Comparison of ENCODE assay signal across 33 cellular contexts in the genomic region with DNA sequence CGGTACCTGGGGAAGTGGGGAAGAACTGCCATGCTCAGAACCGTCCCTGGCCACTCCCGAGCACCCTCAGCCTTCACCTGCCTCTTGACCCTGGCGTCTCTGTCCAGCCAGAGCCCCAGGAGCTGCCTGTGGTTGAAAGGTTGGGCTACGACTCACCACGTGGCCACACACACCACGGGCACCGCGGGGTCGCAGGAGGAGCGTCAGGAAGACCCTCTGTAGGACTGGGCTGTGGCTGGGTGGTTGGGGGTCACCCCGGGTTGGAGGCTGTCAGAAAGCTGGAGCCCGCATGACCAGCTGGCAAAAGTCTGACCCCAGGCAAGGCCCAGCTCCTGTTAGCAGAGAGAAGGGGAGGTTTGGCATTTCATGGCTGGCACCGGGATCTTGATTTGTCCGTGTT. TPM values are rescaled to one million over a fixed set of nuclear protein-coding genes. Genes with fewer than 3 reads are reported as not detected.
"Had no signal": no experiment of that assay in that cellular context is flagged by ENCODE, and none has a peak within 500 bp of the region (broad histone marks: within the 10 kb centered on the region; RNA-seq: fewer than 3 reads in every experiment).

No MANE protein-coding gene starts in this region.

- H3K4me1 Mint-ChIP-seq: central memory CD8-positive, alpha-beta T cell had no signal

- H3K4me3 Mint-ChIP-seq: activated B cell treated with CpG ODN at 0.5 μM for 24 hours; activated CD4-positive, alpha-beta memory T cell treated with anti-CD3 and anti-CD28 coated beads for 36 hours; activated naive CD4-positive, alpha-beta T cell treated with anti-CD3 and anti-CD28 coated beads for 36 hours; activated T-cell treated with anti-CD3 and anti-CD28 coated beads, Interleukin-2, amount 50 U/mL, for 4 hours; activated T-helper 1 cell treated with anti-CD3 and anti-CD28 coated beads, Interleukin-12 subunit alpha, Interleukin-12 subunit beta, Interleukin-2, Interleukin-4 antibody, amounts not matched to agents 30 ng/mL and 10 ng/mL and 1 ng/mL, durations not matched to agents 14 hours and 24 hours and 36 hours; central memory CD8-positive, alpha-beta T cell had no signal

- H3K4me3 ChIP-seq: cardiac muscle cell, MG63 had no signal

- H3K9me3 Mint-ChIP-seq: activated B cell treated with CpG ODN at 0.5 μM for 24 hours; activated CD4-positive, alpha-beta memory T cell treated with anti-CD3 and anti-CD28 coated beads for 36 hours; activated naive CD4-positive, alpha-beta T cell treated with anti-CD3 and anti-CD28 coated beads for 36 hours; activated naive CD4-positive, alpha-beta T cell treated with anti-CD3 and anti-CD28 coated beads, Interleukin-2, amount 50 U/mL, for 72 hours; activated T-cell treated with anti-CD3 and anti-CD28 coated beads, Interleukin-2, amount 50 U/mL, for 4 hours; activated T-helper 1 cell treated with anti-CD3 and anti-CD28 coated beads, Interleukin-12 subunit alpha, Interleukin-12 subunit beta, Interleukin-2, Interleukin-4 antibody, amounts not matched to agents 30 ng/mL and 10 ng/mL and 1 ng/mL, durations not matched to agents 14 hours and 24 hours and 36 hours; central memory CD8-positive, alpha-beta T cell had no signal

- H3K9me3 ChIP-seq: MG63 had no signal

- H3K36me3 Mint-ChIP-seq: activated CD4-positive, alpha-beta memory T cell treated with anti-CD3 and anti-CD28 coated beads for 36 hours; activated naive CD4-positive, alpha-beta T cell treated with anti-CD3 and anti-CD28 coated beads, Interleukin-2, amount 50 U/mL, for 72 hours had no signal

- H3K27ac ChIP-seq: cardiac muscle cell, VCaP had no signal

- H3K27ac Mint-ChIP-seq: activated B cell treated with CpG ODN at 0.5 μM for 24 hours; activated CD4-positive, alpha-beta memory T cell treated with anti-CD3 and anti-CD28 coated beads for 36 hours; activated naive CD4-positive, alpha-beta T cell treated with anti-CD3 and anti-CD28 coated beads for 36 hours; activated naive CD4-positive, alpha-beta T cell treated with anti-CD3 and anti-CD28 coated beads, Interleukin-2, amount 50 U/mL, for 72 hours; activated T-helper 1 cell treated with anti-CD3 and anti-CD28 coated beads, Interleukin-12 subunit alpha, Interleukin-12 subunit beta, Interleukin-2, Interleukin-4 antibody, amounts not matched to agents 30 ng/mL and 10 ng/mL and 1 ng/mL, durations not matched to agents 14 hours and 24 hours and 36 hours had no signal

- ATAC-seq: activated naive CD4-positive, alpha-beta T cell treated with anti-CD3 and anti-CD28 coated beads, Interleukin-2, amount 50 U/mL, for 72 hours; activated T-cell treated with anti-CD3 and anti-CD28 coated beads, Interleukin-2, amount 50 U/mL, for 4 hours had no signal

- DNase-seq: activated B cell treated with CpG ODN at 0.5 μM for 24 hours; activated CD4-positive, alpha-beta memory T cell treated with anti-CD3 and anti-CD28 coated beads for 36 hours; activated CD4-positive, alpha-beta T cell treated with anti-CD3 and anti-CD28 coated beads for 4 hours; activated CD4-positive, alpha-beta T cell treated with anti-CD3 and anti-CD28 coated beads, Interleukin-2, amount 50 U/mL, for 1 hour; activated CD4-positive, CD25-positive, alpha-beta regulatory T cell treated with anti-CD3 and anti-CD28 coated beads, Interleukin-2, amount 50 U/mL, for 72 hours; activated CD8-positive, alpha-beta memory T cell treated with anti-CD3 and anti-CD28 coated beads, Interleukin-2, amount 50 U/mL, for 4 hours; activated gamma-delta T cell treated with Interleukin-2 at 50 U/mL for 16 hours; activated naive CD4-positive, alpha-beta T cell treated with anti-CD3 and anti-CD28 coated beads for 36 hours; activated T-cell treated with anti-CD3 and anti-CD28 coated beads for 4 hours; activated T-cell treated with anti-CD3 and anti-CD28 coated beads, Interleukin-2, amount 50 U/mL, for 4 hours; anterior cingulate cortex; Kasumi-1; KG1; MG63; NCI-H1048; NCI-H1105 treated with DMSO at 0.1 percent for 48 hours; NCI-H1436; NCI-H1694; NCI-H1930; NCI-H345; NCI-H524 treated with DMSO at 0.1 percent for 48 hours; Right ventricle myocardium superior; RPMI8226; SW 1271; T-helper 1 cell; T-helper 2 cell; T-helper 9 cell had no signal

- H3K36me3 ChIP-seq: cardiac muscle cell, MG63 had no signal

RNA-seq across cellular contexts. Expression of gene KRTAP5-5, which starts 11.5 kb away (rescaled TPM):
- total RNA-seq: activated B cell treated with CpG ODN at 0.5 μM for 24 hours; activated CD4-positive, alpha-beta memory T cell treated with anti-CD3 and anti-CD28 coated beads for 36 hours; activated naive CD4-positive, alpha-beta T cell treated with anti-CD3 and anti-CD28 coated beads for 36 hours; activated naive CD4-positive, alpha-beta T cell treated with anti-CD3 and anti-CD28 coated beads, Interleukin-2, amount 50 U/mL, for 72 hours; activated T-cell treated with anti-CD3 and anti-CD28 coated beads, Interleukin-2, amount 50 U/mL, for 4 hours; activated T-helper 1 cell treated with anti-CD3 and anti-CD28 coated beads, Interleukin-12 subunit alpha, Interleukin-12 subunit beta, Interleukin-2, Interleukin-4 antibody, amounts not matched to agents 30 ng/mL and 10 ng/mL and 1 ng/mL, durations not matched to agents 14 hours and 24 hours and 36 hours; cardiac muscle cell; NCI-H460; Right ventricle myocardium superior had no signal
- polyA plus RNA-seq: cardiac muscle cell had no signal

RNA-seq across cellular contexts. Expression of gene KRTAP5-4, which starts 19.2 kb away (rescaled TPM):
- total RNA-seq: activated B cell treated with CpG ODN at 0.5 μM for 24 hours; activated CD4-positive, alpha-beta memory T cell treated with anti-CD3 and anti-CD28 coated beads for 36 hours; activated naive CD4-positive, alpha-beta T cell treated with anti-CD3 and anti-CD28 coated beads for 36 hours; activated naive CD4-positive, alpha-beta T cell treated with anti-CD3 and anti-CD28 coated beads, Interleukin-2, amount 50 U/mL, for 72 hours; activated T-cell treated with anti-CD3 and anti-CD28 coated beads, Interleukin-2, amount 50 U/mL, for 4 hours; activated T-helper 1 cell treated with anti-CD3 and anti-CD28 coated beads, Interleukin-12 subunit alpha, Interleukin-12 subunit beta, Interleukin-2, Interleukin-4 antibody, amounts not matched to agents 30 ng/mL and 10 ng/mL and 1 ng/mL, durations not matched to agents 14 hours and 24 hours and 36 hours; cardiac muscle cell; NCI-H460; Right ventricle myocardium superior had no signal
- polyA plus RNA-seq: cardiac muscle cell had no signal

RNA-seq across cellular contexts. Expression of gene KRTAP5-3, which starts 32.8 kb away (rescaled TPM):
- total RNA-seq: activated B cell treated with CpG ODN at 0.5 μM for 24 hours; activated CD4-positive, alpha-beta memory T cell treated with anti-CD3 and anti-CD28 coated beads for 36 hours; activated naive CD4-positive, alpha-beta T cell treated with anti-CD3 and anti-CD28 coated beads for 36 hours; activated naive CD4-positive, alpha-beta T cell treated with anti-CD3 and anti-CD28 coated beads, Interleukin-2, amount 50 U/mL, for 72 hours; activated T-cell treated with anti-CD3 and anti-CD28 coated beads, Interleukin-2, amount 50 U/mL, for 4 hours; activated T-helper 1 cell treated with anti-CD3 and anti-CD28 coated beads, Interleukin-12 subunit alpha, Interleukin-12 subunit beta, Interleukin-2, Interleukin-4 antibody, amounts not matched to agents 30 ng/mL and 10 ng/mL and 1 ng/mL, durations not matched to agents 14 hours and 24 hours and 36 hours; cardiac muscle cell; NCI-H460; Right ventricle myocardium superior had no signal
- polyA plus RNA-seq: cardiac muscle cell had no signal

RNA-seq across cellular contexts. Expression of gene KRTAP5-2, which starts 43.0 kb away (rescaled TPM):
- total RNA-seq: activated B cell treated with CpG ODN at 0.5 μM for 24 hours; activated CD4-positive, alpha-beta memory T cell treated with anti-CD3 and anti-CD28 coated beads for 36 hours; activated naive CD4-positive, alpha-beta T cell treated with anti-CD3 and anti-CD28 coated beads for 36 hours; activated naive CD4-positive, alpha-beta T cell treated with anti-CD3 and anti-CD28 coated beads, Interleukin-2, amount 50 U/mL, for 72 hours; activated T-cell treated with anti-CD3 and anti-CD28 coated beads, Interleukin-2, amount 50 U/mL, for 4 hours; activated T-helper 1 cell treated with anti-CD3 and anti-CD28 coated beads, Interleukin-12 subunit alpha, Interleukin-12 subunit beta, Interleukin-2, Interleukin-4 antibody, amounts not matched to agents 30 ng/mL and 10 ng/mL and 1 ng/mL, durations not matched to agents 14 hours and 24 hours and 36 hours; cardiac muscle cell; NCI-H460; Right ventricle myocardium superior had no signal
- polyA plus RNA-seq: cardiac muscle cell had no signal

RNA-seq across cellular contexts. Expression of gene KRTAP5-6, which starts 55.9 kb away (rescaled TPM):
- total RNA-seq: activated B cell treated with CpG ODN at 0.5 μM for 24 hours; activated CD4-positive, alpha-beta memory T cell treated with anti-CD3 and anti-CD28 coated beads for 36 hours; activated naive CD4-positive, alpha-beta T cell treated with anti-CD3 and anti-CD28 coated beads for 36 hours; activated naive CD4-positive, alpha-beta T cell treated with anti-CD3 and anti-CD28 coated beads, Interleukin-2, amount 50 U/mL, for 72 hours; activated T-cell treated with anti-CD3 and anti-CD28 coated beads, Interleukin-2, amount 50 U/mL, for 4 hours; activated T-helper 1 cell treated with anti-CD3 and anti-CD28 coated beads, Interleukin-12 subunit alpha, Interleukin-12 subunit beta, Interleukin-2, Interleukin-4 antibody, amounts not matched to agents 30 ng/mL and 10 ng/mL and 1 ng/mL, durations not matched to agents 14 hours and 24 hours and 36 hours; cardiac muscle cell; NCI-H460; Right ventricle myocardium superior had no signal
- polyA plus RNA-seq: cardiac muscle cell had no signal
